In genomic region chr11:131186629-131187075, GRCh38 we compare ENCODE assay signal across 9 cellular contexts.
DNase-seq lines count a peak whose midpoint lies in the region; ATAC-seq and TF ChIP-seq lines count a peak whose summit lies in the region.
"Had no signal": no experiment of that assay in that cellular context is flagged by ENCODE, and none has a peak within 500 bp of the region (broad histone marks: within the 10 kb centered on the region; RNA-seq: fewer than 3 reads in every experiment).

No MANE protein-coding gene starts in this region.

- WGBS in heart right ventricle, 2 donors, result 14 to 19% methylated on average over 10 of the region's 10 CpGs

- intact Hi-C loops in heart right ventricle (cut with DNase I) (no loop called here), left cardiac atrium (cut with DNase I) (no loop called here)

- H3K27me3 Mint-ChIP-seq in stimulated activated naive CD8-positive, alpha-beta T cell treated with anti-CD3 and anti-CD28 coated beads, Interleukin-15, amount 100 ng/mL, for 72 hours, result peaks cover 24% of the 10 kb centered on the region

- DNase-seq in heart right ventricle (peak in 1 of 2 donors; percentile 20), left cardiac atrium (no peak), NCI-H2227 (lab: John Stamatoyannopoulos, UW; ENCODE audit: unreplicated experiment) (peak; percentile 48), NCI-H345 treated with DMSO at 0.1 percent for 48 hours (lab: John Stamatoyannopoulos, UW; ENCODE audit: unreplicated experiment) (no peak)
- peak in 1 of 2 donors; percentile 17 for DNase-seq in stimulated activated naive CD8-positive, alpha-beta T cell treated with anti-CD3 and anti-CD28 coated beads, Interleukin-15, amount 100 ng/mL, for 72 hours
- no peak for DNase-seq in activated CD8-positive, alpha-beta memory T cell treated with anti-CD3 and anti-CD28 coated beads for 24 hours
- no peak for DNase-seq in stimulated activated CD4-positive, alpha-beta T cell treated with anti-CD3 and anti-CD28 coated beads, Interleukin-12 subunit alpha, Interleukin-12 subunit beta, amount 100 ng/mL, for 4 hours
- DNase-seq: NCI-H2171 had no signal

- H3K36me3 ChIP-seq in heart right ventricle, result no peaks in the 10 kb centered on the region

- TF ChIP-seq CTCF in heart right ventricle (IDR thresholded peaks at IDR 0.05), result no peak

- peaks cover 7% of the 10 kb centered on the region for H3K4me1 Mint-ChIP-seq in stimulated activated naive CD8-positive, alpha-beta T cell treated with anti-CD3 and anti-CD28 coated beads, Interleukin-15, amount 100 ng/mL, for 72 hours

- no peaks in the 10 kb centered on the region for H3K9me3 ChIP-seq in heart right ventricle

- H3K4me3 ChIP-seq in heart right ventricle, result no peak overlapping the region

- H3K27ac Mint-ChIP-seq in stimulated activated naive CD8-positive, alpha-beta T cell treated with anti-CD3 and anti-CD28 coated beads, Interleukin-15, amount 100 ng/mL, for 72 hours, result peak overlapping the region in 1 of 2 donors; percentile 48

- H3K27me3 ChIP-seq in heart right ventricle, result no peaks in the 10 kb centered on the region

- ATAC-seq in heart right ventricle (peak in 7 of 8 donors; percentile 28 to 64 (median 42)), left cardiac atrium (no peak), HG02642 (IDR thresholded peaks at IDR 0.05; ENCODE audit: poor library complexity, unreplicated experiment) (peak; percentile 97)
- peak; percentile 77 for ATAC-seq in stimulated activated naive CD8-positive, alpha-beta T cell treated with anti-CD3 and anti-CD28 coated beads, Interleukin-15, amount 100 ng/mL, for 72 hours

- H3K4me3 Mint-ChIP-seq in stimulated activated naive CD8-positive, alpha-beta T cell treated with anti-CD3 and anti-CD28 coated beads, Interleukin-15, amount 100 ng/mL, for 72 hours, result no peak overlapping the region

- peak overlapping the region in 2 of 10 donors; percentile 9 to 46 for H3K27ac ChIP-seq in heart right ventricle

- H3K4me1 ChIP-seq in heart right ventricle, result peaks cover 0 to 17% (median 11%) of the 10 kb centered on the region in 9 donors

- peaks cover 0 to 4% of the 10 kb centered on the region in 2 donors for H3K9me3 Mint-ChIP-seq in stimulated activated naive CD8-positive, alpha-beta T cell treated with anti-CD3 and anti-CD28 coated beads, Interleukin-15, amount 100 ng/mL, for 72 hours

Comparison
In these comparisons a context has a peak if more than half of its experiments do, and no peak if none do; other contexts are left out.
1. ATAC-seq: peak in heart right ventricle (7 of 8), HG02642 (single experiment) and stimulated activated naive CD8-positive, alpha-beta T cell treated with anti-CD3 and anti-CD28 coated beads, Interleukin-15, amount 100 ng/mL, for 72 hours (single experiment); none in left cardiac atrium (0 of 2).